8 cellular contexts compared by ENCODE assay signal in the genomic region with DNA sequence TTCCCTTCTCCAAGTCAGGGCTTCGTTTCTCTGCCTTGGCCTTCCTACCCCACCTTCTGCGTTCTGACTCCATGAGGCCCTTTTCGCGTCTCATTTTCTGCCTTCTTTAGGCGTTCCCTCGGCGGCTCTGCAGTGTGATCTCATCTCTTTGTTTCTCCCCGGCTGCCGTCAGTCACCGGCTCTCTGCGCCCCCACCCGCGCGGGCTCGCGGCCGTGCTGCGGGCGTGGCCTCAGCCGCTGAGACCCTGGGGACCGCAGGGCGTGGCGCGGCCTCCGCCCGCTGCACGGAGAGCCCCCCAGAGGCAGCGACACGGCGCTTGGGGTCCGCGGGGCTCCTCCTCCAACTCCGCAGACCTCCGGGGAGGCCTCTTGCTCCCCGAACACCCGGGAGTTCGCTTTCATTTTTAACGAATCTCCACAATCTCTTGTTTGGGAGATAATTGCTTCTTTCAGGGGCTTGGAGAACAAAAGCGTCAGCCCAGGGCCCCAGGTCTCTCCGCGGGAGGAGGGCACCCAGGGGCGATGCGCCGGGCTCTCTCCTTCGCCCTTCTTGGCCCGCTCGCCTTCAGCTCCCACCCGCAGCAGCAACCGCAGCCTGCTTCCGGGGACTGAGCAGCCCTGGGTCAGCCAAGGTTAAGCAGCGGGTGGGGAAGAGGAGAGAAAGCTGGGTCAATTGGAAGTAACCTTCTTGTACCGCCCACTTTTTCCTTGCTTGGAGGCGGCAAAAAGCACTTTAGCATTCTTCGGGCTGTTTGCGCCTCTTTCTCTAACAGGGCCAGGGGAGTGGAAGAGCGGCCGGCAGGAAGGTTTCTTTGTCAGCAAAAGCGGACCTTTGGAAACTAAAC. TPM values are rescaled to one million over a fixed set of nuclear protein-coding genes. Genes with fewer than 3 reads are reported as not detected.
DNase-seq lines count a peak whose midpoint lies in the region; ATAC-seq and TF ChIP-seq lines count a peak whose summit lies in the region.

No MANE protein-coding gene starts in this region.

- H4K20me1 ChIP-seq in SK-N-SH (ENCODE audit: insufficient read depth) = no peaks in the 10 kb centered on the region

- peak; percentile 85 for DNase-seq in EL
- DNase-seq in GOT3 (lab: John Stamatoyannopoulos, UW) = peak; percentile 49
- DNase-seq in LHCN-M2 (ENCODE audit: low read depth) = peak; percentile 87
- DNase-seq in SK-N-SH = peak; percentile 89
- DNase-seq in activated naive CD8-positive, alpha-beta T cell treated with anti-CD3 and anti-CD28 coated beads for 36 hours = peak; percentile 84
- peak; percentile 90 for DNase-seq in Right ventricle myocardium inferior (ENCODE audit: missing footprints)
- DNase-seq in ovary = peak; percentile 83 to 85 (median 83)

- H3K4me3 ChIP-seq in SK-N-SH (ENCODE audit: low read depth in 2 of 2, low read length in 1 of 2) = peak overlapping the region; percentile 42 to 70
- peak overlapping the region; percentile 67 for H3K4me3 ChIP-seq in ovary
- peak overlapping the region; percentile 55 for H3K4me3 ChIP-seq in thymus (ENCODE audit: low read length)

- peaks cover 3% of the 10 kb centered on the region for H3K36me3 Mint-ChIP-seq in activated naive CD8-positive, alpha-beta T cell treated with anti-CD3 and anti-CD28 coated beads for 36 hours

- 0 out of 2 replicates have a peak, but pooled peaks have one; percentile 9 for TF ChIP-seq RAD21 in SK-N-SH (IDR thresholded peaks at IDR 0.05; ENCODE audit: low read length)

- H3K9me3 ChIP-seq in SK-N-SH = no peaks in the 10 kb centered on the region
- no peaks in the 10 kb centered on the region for H3K9me3 ChIP-seq in ovary
- no peaks in the 10 kb centered on the region for H3K9me3 ChIP-seq in thymus (ENCODE audit: control insufficient read depth)

- peak overlapping the region; percentile 40 to 72 for H3K27ac ChIP-seq in SK-N-SH (ENCODE audit: low read depth in 2 of 2, low read length in 1 of 2)
- peak overlapping the region; percentile 90 to 99 for H3K27ac ChIP-seq in ovary
- peak overlapping the region; percentile 91 for H3K27ac ChIP-seq in thymus (ENCODE audit: low read depth)

- 28% methylated on average over 43 of the region's 58 CpGs for WGBS in SK-N-SH (ENCODE audit: low lambda C conversion rate)
- WGBS in ovary, 3 donors = 0 to 1% (median 0%) methylated on average over 53 to 58 of the region's 58 CpGs
- WGBS in thymus = under 1% methylated on average over 58 of the region's 58 CpGs

- H3K4me2 ChIP-seq in SK-N-SH = peak overlapping the region; percentile 87

- CTCF ChIA-PET in SK-N-SH (lab: Yijun Ruan, JAX) = interaction anchor here (1.1 to 2.0 kb wide), 4 partner anchors 27 to 441 kb away, joined by 4 to 7 read pairs (median 6); no protein-coding TSS in a partner anchor

- H3K27me3 ChIP-seq in SK-N-SH (ENCODE audit: insufficient read depth) (no peaks in the 10 kb centered on the region), ovary (no peaks in the 10 kb centered on the region), thymus (ENCODE audit: control insufficient read depth, insufficient read depth) (no peaks in the 10 kb centered on the region)

- no peaks in the 10 kb centered on the region for H3K9me2 ChIP-seq in SK-N-SH

- peak overlapping the region; percentile 100 for H3K27ac Mint-ChIP-seq in activated naive CD8-positive, alpha-beta T cell treated with anti-CD3 and anti-CD28 coated beads for 36 hours

- H3F3A ChIP-seq in SK-N-SH (replicated peaks; ENCODE audit: insufficient read depth) = peaks cover 10% of the 10 kb centered on the region

- H3K79me2 ChIP-seq in SK-N-SH (ENCODE audit: insufficient read depth) = no peaks in the 10 kb centered on the region

- TF ChIP-seq CTCF in SK-N-SH (IDR thresholded peaks at IDR 0.05) (no peak), ovary (IDR thresholded peaks at IDR 0.05) (no peak)

- peak; percentile 61 for TF ChIP-seq POLR2A in ovary (IDR thresholded peaks at IDR 0.05)

- H3K9ac ChIP-seq in SK-N-SH = peak overlapping the region; percentile 80

- H3K9me3 Mint-ChIP-seq in activated naive CD8-positive, alpha-beta T cell treated with anti-CD3 and anti-CD28 coated beads for 36 hours = peaks cover 3% of the 10 kb centered on the region

- intact Hi-C loops in Right ventricle myocardium inferior (cut with DNase I) = no loop called here
- intact Hi-C loops in ovary (cut with DNase I) = no loop called here

- no peaks in the 10 kb centered on the region for H3K27me3 Mint-ChIP-seq in activated naive CD8-positive, alpha-beta T cell treated with anti-CD3 and anti-CD28 coated beads for 36 hours

- H3K36me3 ChIP-seq in SK-N-SH (replicated peaks in 1 of 2; ENCODE audit: control insufficient read depth in 1 of 2, insufficient read depth in 2 of 2, low read length in 1 of 2) = no peaks in the 10 kb centered on the region
- no peaks in the 10 kb centered on the region for H3K36me3 ChIP-seq in ovary
- H3K36me3 ChIP-seq in thymus (ENCODE audit: control insufficient read depth, insufficient read depth) = no peaks in the 10 kb centered on the region

- 0 out of 4 replicates have a peak, but pooled peaks of 1 of the 2 experiments have one; percentile 7 for TF ChIP-seq EP300 in SK-N-SH (IDR thresholded peaks at IDR 0.05; ENCODE audit: borderline replicate concordance in 1 of 2, low read depth in 1 of 2, low read length in 1 of 2)
- no peak for TF ChIP-seq EP300 in ovary (IDR thresholded peaks at IDR 0.05)

- peak; percentile 95 for ATAC-seq in Right ventricle myocardium inferior

- peak overlapping the region; percentile 98 for H3K4me3 Mint-ChIP-seq in activated naive CD8-positive, alpha-beta T cell treated with anti-CD3 and anti-CD28 coated beads for 36 hours

- peaks cover 71% of the 10 kb centered on the region for H3K4me1 Mint-ChIP-seq in activated naive CD8-positive, alpha-beta T cell treated with anti-CD3 and anti-CD28 coated beads for 36 hours

- H3K4me1 ChIP-seq in SK-N-SH (ENCODE audit: control insufficient read depth in 1 of 2, insufficient read depth in 2 of 2, low read depth in 1 of 2, low read length in 1 of 2) = peaks cover 17 to 20% of the 10 kb centered on the region in 2 experiments; a peak in 3 of 4 replicates
- peaks cover 1% of the 10 kb centered on the region for H3K4me1 ChIP-seq in ovary (ENCODE audit: insufficient read depth)
- peaks cover 8% of the 10 kb centered on the region for H3K4me1 ChIP-seq in thymus (ENCODE audit: control insufficient read depth, insufficient read depth, low read length)

- peak overlapping the region; percentile 98 for H2AFZ ChIP-seq in SK-N-SH (ENCODE audit: low read depth)

- POLR2A ChIA-PET in SK-N-SH (lab: Yijun Ruan, JAX) = interaction anchor here (1.3 kb wide), 1 partner anchor 35 kb away, joined by 5 read pairs; no protein-coding TSS in a partner anchor

TF ChIP-seq in SK-N-SH, 30 proteins besides CTCF, POLR2A, EP300 and RAD21:
- TF ChIP-seq POLR2AphosphoS5 (IDR thresholded peaks at IDR 0.05; ENCODE audit: low read depth, low read length) (peak; percentile 61), TAF1 (IDR thresholded peaks at IDR 0.05; ENCODE audit: borderline replicate concordance, low read depth, low read length) (peak; percentile 56; the same call in 1 of the 2 replicates), RCOR1 (IDR thresholded peaks at IDR 0.05; ENCODE audit: low read length) (no peak), FOSL2 (IDR thresholded peaks at IDR 0.05; ENCODE audit: borderline replicate concordance, low read depth) (no peak), GATA2 (CRISPR knock-in tag; IDR thresholded peaks at IDR 0.05) (0 out of 2 replicates have a peak, but pooled peaks have one; percentile 5)
- TF ChIP-seq, protein P1, sequence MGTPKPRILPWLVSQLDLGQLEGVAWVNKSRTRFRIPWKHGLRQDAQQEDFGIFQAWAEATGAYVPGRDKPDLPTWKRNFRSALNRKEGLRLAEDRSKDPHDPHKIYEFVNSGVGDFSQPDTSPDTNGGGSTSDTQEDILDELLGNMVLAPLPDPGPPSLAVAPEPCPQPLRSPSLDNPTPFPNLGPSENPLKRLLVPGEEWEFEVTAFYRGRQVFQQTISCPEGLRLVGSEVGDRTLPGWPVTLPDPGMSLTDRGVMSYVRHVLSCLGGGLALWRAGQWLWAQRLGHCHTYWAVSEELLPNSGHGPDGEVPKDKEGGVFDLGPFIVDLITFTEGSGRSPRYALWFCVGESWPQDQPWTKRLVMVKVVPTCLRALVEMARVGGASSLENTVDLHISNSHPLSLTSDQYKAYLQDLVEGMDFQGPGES (IDR thresholded peaks at IDR 0.05; ENCODE audit: low read depth, low read length) = no peak
- TF ChIP-seq, protein P2, sequence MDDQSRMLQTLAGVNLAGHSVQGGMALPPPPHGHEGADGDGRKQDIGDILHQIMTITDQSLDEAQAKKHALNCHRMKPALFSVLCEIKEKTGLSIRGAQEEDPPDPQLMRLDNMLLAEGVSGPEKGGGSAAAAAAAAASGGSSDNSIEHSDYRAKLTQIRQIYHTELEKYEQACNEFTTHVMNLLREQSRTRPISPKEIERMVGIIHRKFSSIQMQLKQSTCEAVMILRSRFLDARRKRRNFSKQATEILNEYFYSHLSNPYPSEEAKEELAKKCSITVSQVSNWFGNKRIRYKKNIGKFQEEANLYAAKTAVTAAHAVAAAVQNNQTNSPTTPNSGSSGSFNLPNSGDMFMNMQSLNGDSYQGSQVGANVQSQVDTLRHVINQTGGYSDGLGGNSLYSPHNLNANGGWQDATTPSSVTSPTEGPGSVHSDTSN (IDR thresholded peaks at IDR 0.05) = peak; percentile 86
- TF ChIP-seq, protein P3, sequence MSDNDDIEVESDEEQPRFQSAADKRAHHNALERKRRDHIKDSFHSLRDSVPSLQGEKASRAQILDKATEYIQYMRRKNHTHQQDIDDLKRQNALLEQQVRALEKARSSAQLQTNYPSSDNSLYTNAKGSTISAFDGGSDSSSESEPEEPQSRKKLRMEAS (IDR thresholded peaks at IDR 0.05; ENCODE audit: low read depth) = peak; percentile 89

RNA-seq across cellular contexts. Expression of a gene that starts 35.2 kb away (rescaled TPM):
- total RNA-seq in LHCN-M2 (2014; rRNA removed) (0.23 and 0.45 TPM in 2 replicates), Right ventricle myocardium inferior (0.22 TPM), ovary (under 1 TPM in 2 of 7 donors, not detected in 5; 0.28 to 0.30 TPM)
- 0.15 TPM for polyA plus RNA-seq in LHCN-M2 (2012)
- polyA plus RNA-seq in SK-N-SH (2012; rRNA removed) (13.6 and 14.0 TPM in 2 replicates), ovary (under 1 TPM; 0.21 to 0.75 TPM), thymus (0.68 TPM)
- 15.4 and 16.3 TPM in 2 replicates for polyA plus RNA-seq in SK-N-SH (2012; cell fraction: cytosol; rRNA removed)
- 4.6 and 5.9 TPM in 2 replicates for polyA plus RNA-seq in SK-N-SH (2012; cell fraction: nucleus; rRNA removed)
- under 1 TPM in 1 of 2 experiments, not detected in 1; 0.16 TPM for total RNA-seq in activated naive CD8-positive, alpha-beta T cell treated with anti-CD3 and anti-CD28 coated beads for 36 hours

Comparison
In these comparisons a context has a peak if more than half of its experiments do, and no peak if none do; other contexts are left out.
1. Peak in every context shown above with its lines: DNase-seq, ATAC-seq, H3K4me3 ChIP-seq and H3K27ac ChIP-seq.